23 cellular contexts compared by ENCODE assay signal in genomic region chr11:129996113-129996870, GRCh38. TPM values are rescaled to one million over a fixed set of nuclear protein-coding genes. Genes with fewer than 3 reads are reported as not detected.
DNase-seq lines count a peak whose midpoint lies in the region; ATAC-seq and TF ChIP-seq lines count a peak whose summit lies in the region.
"Had no signal": no experiment of that assay in that cellular context is flagged by ENCODE, and none has a peak within 500 bp of the region (broad histone marks: within the 10 kb centered on the region; RNA-seq: fewer than 3 reads in every experiment).

No MANE protein-coding gene starts in this region.

- H3K27ac Mint-ChIP-seq in GM23338 = peak overlapping the region; percentile 46; the same call in 1 of the 2 replicates
- H3K27ac Mint-ChIP-seq in T-helper 17 cell = peak overlapping the region; percentile 37
- H3K27ac Mint-ChIP-seq: activated naive CD4-positive, alpha-beta T cell treated with anti-CD3 and anti-CD28 coated beads for 36 hours; B cell had no signal

- no peaks in the 10 kb centered on the region; the same call in 2 of the 3 replicates for H3K9me3 Mint-ChIP-seq in GM23338
- H3K9me3 Mint-ChIP-seq: activated naive CD4-positive, alpha-beta T cell treated with anti-CD3 and anti-CD28 coated beads for 36 hours had no signal

- no peak overlapping the region for H2BK5ac ChIP-seq in trophoblast cell (ENCODE audit: low read depth, low read length, poor library complexity)

- no peak overlapping the region for H2AK5ac ChIP-seq in trophoblast cell (ENCODE audit: low read length)

- no peak overlapping the region for H2AFZ ChIP-seq in GM23338
- H2AFZ ChIP-seq in trophoblast cell (ENCODE audit: insufficient read depth, low read length, poor library complexity) = no peak overlapping the region

- ATAC-seq in GM23338 (no peak), T-helper 17 cell (no peak), GM18505 (IDR thresholded peaks at IDR 0.05; ENCODE audit: unreplicated experiment) (no peak)
- ATAC-seq: body of pancreas, PC-3 had no signal

- no peak overlapping the region for H2BK12ac ChIP-seq in trophoblast cell (ENCODE audit: low read length)

- H3K23ac ChIP-seq in trophoblast cell (ENCODE audit: low read length) = no peak overlapping the region

- no peak overlapping the region for H3K4me3 ChIP-seq in GM23338
- H3K4me3 ChIP-seq in trophoblast cell (ENCODE audit: low read depth, low read length) = no peak overlapping the region
- H3K4me3 ChIP-seq: body of pancreas, esophagus squamous epithelium, heart right ventricle, ovary, skin epidermis had no signal

- no peak overlapping the region for H2BK120ac ChIP-seq in trophoblast cell (ENCODE audit: insufficient read depth, low read length, poor library complexity)

- H3F3A ChIP-seq in GM23338 (replicated peaks; ENCODE audit: low read depth) = no peaks in the 10 kb centered on the region

- peaks cover 18% of the 10 kb centered on the region; the same call in 1 of the 2 replicates for H4K20me1 ChIP-seq in GM23338 (replicated peaks; ENCODE audit: insufficient read depth)

- DNase-seq in GM23338 (ENCODE audit: low spot score) = no peak
- no peak for DNase-seq in T-helper 17 cell
- DNase-seq in hepatic stellate cell (ENCODE audit: low spot score) = peak; percentile 15
- DNase-seq in trophoblast cell = peak; percentile 27 to 54
- DNase-seq in MV-4-11 (lab: John Stamatoyannopoulos, UW) = no peak
- DNase-seq in COLO668 (lab: John Stamatoyannopoulos, UW; ENCODE audit: unreplicated experiment) = no peak
- DNase-seq: activated CD4-positive, alpha-beta T cell treated with anti-CD3 and anti-CD28 coated beads for 48 hours; activated naive CD4-positive, alpha-beta T cell treated with anti-CD3 and anti-CD28 coated beads for 36 hours; body of pancreas; DMS153; esophagus squamous epithelium; NCI-H1092; NCI-H2107; NCI-H526 treated with DMSO at 0.1 percent for 48 hours; PC-3; stimulated activated CD4-positive, alpha-beta T cell treated with anti-CD3 and anti-CD28 coated beads, Interleukin-4, amount 100 ng/mL, for 4 hours; stimulated activated CD8-positive, alpha-beta memory T cell treated with anti-CD3 and anti-CD28 coated beads, Interleukin-4, amount 100 ng/mL, for 48 hours had no signal

- H3K4ac ChIP-seq in trophoblast cell (ENCODE audit: low read depth, low read length) = no peak overlapping the region

- peaks cover 20% of the 10 kb centered on the region for H3K36me3 Mint-ChIP-seq in GM23338 (ENCODE audit: low read depth)
- peaks cover 5% of the 10 kb centered on the region for H3K36me3 Mint-ChIP-seq in T-helper 17 cell (ENCODE audit: low read depth)

- H3K79me2 ChIP-seq in GM23338 (replicated peaks; ENCODE audit: insufficient read depth) (peaks cover 88% of the 10 kb centered on the region), trophoblast cell (ENCODE audit: control insufficient read depth, insufficient read depth, low read length, poor library complexity) (peaks cover 3% of the 10 kb centered on the region)

- no peak for TF ChIP-seq POLR2A in GM18505 (IDR thresholded peaks at IDR 0.05; ENCODE audit: borderline replicate concordance, extremely low read depth, insufficient read depth, insufficient read length)

- H3K79me1 ChIP-seq in trophoblast cell (ENCODE audit: low read length) = peaks cover 1% of the 10 kb centered on the region

- WGBS in trophoblast cell (ENCODE audit: extremely low coverage, insufficient coverage, insufficient read length) = no CpG with 5 or more reads among the region's 12 CpGs

- no peak overlapping the region for H3K4me3 Mint-ChIP-seq in GM23338
- H3K4me3 Mint-ChIP-seq in T-helper 17 cell = no peak overlapping the region
- H3K4me3 Mint-ChIP-seq: activated naive CD4-positive, alpha-beta T cell treated with anti-CD3 and anti-CD28 coated beads for 36 hours; B cell had no signal

- H3K4me2 ChIP-seq in GM23338 (no peak overlapping the region), trophoblast cell (ENCODE audit: low read length) (peak overlapping the region; percentile 27)
- H3K4me2 ChIP-seq: KMS-11 had no signal

- H4K91ac ChIP-seq in trophoblast cell (ENCODE audit: low read depth, low read length) = no peak overlapping the region

- H3K36me3 ChIP-seq in GM23338 (ENCODE audit: insufficient read depth) (no peaks in the 10 kb centered on the region), trophoblast cell (ENCODE audit: control insufficient read depth in 1 of 2, insufficient read depth in 2 of 2, low read length in 2 of 2) (no peaks in the 10 kb centered on the region)
- H3K36me3 ChIP-seq: esophagus squamous epithelium, heart right ventricle, ovary had no signal

- no peaks in the 10 kb centered on the region for H3K9me2 ChIP-seq in GM23338 (ENCODE audit: insufficient read depth)

- H3K27me3 Mint-ChIP-seq in GM23338 (ENCODE audit: insufficient read depth, low read depth, poor library complexity) = peaks cover 9% of the 10 kb centered on the region
- no peaks in the 10 kb centered on the region for H3K27me3 Mint-ChIP-seq in T-helper 17 cell
- H3K27me3 Mint-ChIP-seq: B cell had no signal

- H3K9me3 ChIP-seq in T-helper 17 cell (ENCODE audit: control insufficient read depth, low read length, poor library complexity, severe bottlenecking) (no peaks in the 10 kb centered on the region), trophoblast cell (ENCODE audit: insufficient read depth, low read depth, low read length) (no peaks in the 10 kb centered on the region)
- H3K9me3 ChIP-seq: body of pancreas, esophagus squamous epithelium, heart right ventricle, ovary had no signal

- no peak for TF ChIP-seq CTCF in GM23338 (conservative IDR thresholded peaks at IDR 0.05; ENCODE audit: low read depth in 2 of 2)

- H4K8ac ChIP-seq in trophoblast cell (ENCODE audit: low read depth, low read length) = no peak overlapping the region

- H3K27ac ChIP-seq in GM23338 (ENCODE audit: low read depth) = peak overlapping the region; percentile 26; the same call in 1 of the 2 replicates
- H3K27ac ChIP-seq in trophoblast cell (ENCODE audit: low read depth, low read length) = peak overlapping the region; percentile 9
- H3K27ac ChIP-seq: KMS-11, skin epidermis had no signal

- H3K14ac ChIP-seq in trophoblast cell (ENCODE audit: low read length) = no peak overlapping the region

- H3K18ac ChIP-seq in trophoblast cell (ENCODE audit: low read length) = no peak overlapping the region

- H3K4me1 Mint-ChIP-seq in GM23338 (peaks cover 40% of the 10 kb centered on the region), T-helper 17 cell (peaks cover 25% of the 10 kb centered on the region)

- H3K9ac ChIP-seq in trophoblast cell (ENCODE audit: low read length) = no peak overlapping the region
- H3K9ac ChIP-seq: KMS-11 had no signal

- H3K27me3 ChIP-seq in GM23338 (ENCODE audit: insufficient read depth) (no peaks in the 10 kb centered on the region), trophoblast cell (ENCODE audit: insufficient read depth, low read length) (no peaks in the 10 kb centered on the region)
- H3K27me3 ChIP-seq: body of pancreas, esophagus squamous epithelium, heart right ventricle, ovary had no signal

- H4K12ac ChIP-seq in trophoblast cell (ENCODE audit: low read depth, low read length) = no peak overlapping the region

- H3K4me1 ChIP-seq in GM23338 (ENCODE audit: insufficient read depth) (peaks cover 14% of the 10 kb centered on the region; the same call in 1 of the 2 replicates), trophoblast cell (ENCODE audit: control insufficient read depth in 1 of 2, insufficient read depth in 2 of 2, low read length in 2 of 2) (peaks cover 5 to 9% of the 10 kb centered on the region in 2 experiments)

TF ChIP-seq in GM23338, 12 proteins besides CTCF, POLR2A, EP300 and RAD21 (continues in another document):
- TF ChIP-seq JUNB (IDR thresholded peaks at IDR 0.05; ENCODE audit: unreplicated experiment) = no peak
- no peak for TF ChIP-seq ZNF331 (CRISPR knock-in tag; IDR thresholded peaks at IDR 0.05; ENCODE audit: low read depth)
- no peak for TF ChIP-seq ETS1 (IDR thresholded peaks at IDR 0.05)
- TF ChIP-seq EZH2 (IDR thresholded peaks at IDR 0.05; ENCODE audit: low read depth, unreplicated experiment) = no peak
- TF ChIP-seq CREB1 (CRISPR knock-in tag; IDR thresholded peaks at IDR 0.05; ENCODE audit: low read depth) = no peak

RNA-seq across cellular contexts. Expression of gene PRDM10, which starts 6.3 kb away (rescaled TPM):
- total RNA-seq in GM23338 (2014; rRNA removed; shearing (Covaris generic)) = 12.5 and 14.9 TPM in 2 replicates
- polyA plus RNA-seq in GM23338 (2016; fragmentation: Nextera tagmentation; extraction: Ambion mirVana) = 4.0 and 5.2 TPM in 2 replicates
- 10 to 100 TPM; 11.6 to 12.2 TPM for total RNA-seq in T-helper 17 cell
- 8.9 and 9.1 TPM in 2 replicates for polyA plus RNA-seq in trophoblast cell (2013)

Comparison
In these comparisons a context has a peak if more than half of its experiments do, and no peak if none do; other contexts are left out.
1. DNase-seq: peak in hepatic stellate cell (single experiment) and trophoblast cell (2 of 2); none in GM23338 (single experiment), T-helper 17 cell (0 of 3), MV-4-11 (single experiment) and COLO668 (single experiment).